Comparison of ENCODE assay signal across 8 cellular contexts in the genomic region with DNA sequence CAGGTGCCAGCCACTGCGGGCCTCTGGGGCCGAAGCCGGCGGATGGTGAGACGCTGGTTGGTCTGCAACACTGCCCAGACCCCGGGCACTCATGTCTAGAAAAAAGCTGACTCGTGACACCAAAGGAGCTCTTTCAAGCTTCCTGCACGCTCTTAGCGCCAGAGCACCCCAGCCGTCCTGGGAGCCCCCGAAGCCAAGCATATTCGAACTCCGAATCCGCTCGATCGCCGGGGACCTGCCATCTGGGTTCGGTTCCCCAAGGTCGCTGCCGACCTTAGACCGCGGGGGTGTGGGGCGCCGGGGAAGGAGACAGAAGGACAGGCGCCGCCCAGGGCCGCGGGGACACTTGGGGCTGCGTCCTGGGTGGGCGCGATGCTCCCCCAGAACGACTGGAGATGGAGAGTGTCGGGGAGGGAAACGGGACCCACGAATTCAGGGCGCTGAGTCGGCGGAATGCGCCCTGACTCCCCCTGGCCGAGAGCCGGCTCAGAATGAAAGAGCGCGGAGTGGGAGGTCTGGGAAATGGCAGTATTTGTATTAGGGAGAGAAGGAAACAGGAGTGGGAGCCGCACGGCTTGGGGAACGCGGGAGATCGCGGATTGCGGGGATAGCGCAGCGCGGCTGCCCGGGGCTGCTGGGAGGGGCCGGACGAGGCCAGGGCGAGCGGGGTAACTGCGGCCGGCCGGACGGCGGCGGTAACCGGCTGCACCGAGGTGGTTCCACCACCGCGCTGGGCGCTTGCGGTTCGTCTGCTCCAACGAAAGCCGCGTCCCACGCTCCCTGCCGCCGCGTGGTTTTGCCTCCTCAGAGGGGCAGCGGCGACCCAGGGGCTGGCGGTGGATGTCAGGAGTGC. TPM values are rescaled to one million over a fixed set of nuclear protein-coding genes. Genes with fewer than 3 reads are reported as not detected.
DNase-seq lines count a peak whose midpoint lies in the region; ATAC-seq and TF ChIP-seq lines count a peak whose summit lies in the region.

No MANE protein-coding gene starts in this region.

- no peaks in the 10 kb centered on the region for H3K36me3 ChIP-seq in HEK293 (ENCODE audit: control insufficient read depth in 2 of 2, insufficient read depth in 1 of 2, low read length in 2 of 2)

- ATAC-seq in activated CD8-positive, alpha-beta T cell treated with anti-CD3 and anti-CD28 coated beads, Interleukin-2, amount 10 ng/mL, durations not matched to agents 7 days and 5 days = peak; percentile 59
- ATAC-seq in natural killer cell treated with Interleukin-12 subunit alpha and Interleukin-12 subunit beta and Interleukin-15 and Interleukin-18, amount 100 ng/mL, for 72 hours = peak; percentile 74 to 78

- H3K4me3 ChIP-seq in GM08714 (ENCODE audit: low read length) (peak overlapping the region; percentile 64; the same call in 1 of the 2 replicates), HEK293 (ENCODE audit: low read depth, low read length) (peak overlapping the region; percentile 22), fibroblast of mammary gland (ENCODE audit: control insufficient read depth, low read depth, low read length) (peak overlapping the region; percentile 50)

- POLR2A ChIA-PET in HEK293 (lab: Yijun Ruan, JAX) (interaction anchor here (1.5 kb wide), 1 partner anchor 20 kb away, joined by 3 read pairs; the partner anchor contains the start of gene MARCHF6), RWPE1 (lab: Yijun Ruan, JAX; ENCODE audit: low non-redundant PET) (no interaction called here)
- POLR2A ChIA-PET in activated CD8-positive, alpha-beta T cell treated with anti-CD3 and anti-CD28 coated beads, Interleukin-2, amount 10 ng/mL, durations not matched to agents 7 days and 5 days (lab: Charles Lee) = interaction anchor here (1.0 kb wide), 1 partner anchor 19 kb away, joined by 4 read pairs; no protein-coding TSS in a partner anchor

- H3K9me3 Mint-ChIP-seq in activated CD8-positive, alpha-beta T cell treated with anti-CD3 and anti-CD28 coated beads, Interleukin-2, amount 10 ng/mL, durations not matched to agents 7 days and 5 days (ENCODE audit: insufficient read depth) = no peaks in the 10 kb centered on the region
- no peaks in the 10 kb centered on the region for H3K9me3 Mint-ChIP-seq in natural killer cell treated with Interleukin-12 subunit alpha and Interleukin-12 subunit beta and Interleukin-15 and Interleukin-18, amount 100 ng/mL, for 72 hours

- peaks cover 12% of the 10 kb centered on the region for H3K4me1 Mint-ChIP-seq in activated CD8-positive, alpha-beta T cell treated with anti-CD3 and anti-CD28 coated beads, Interleukin-2, amount 10 ng/mL, durations not matched to agents 7 days and 5 days (ENCODE audit: low read depth)
- peaks cover 6 to 8% of the 10 kb centered on the region in 2 donors for H3K4me1 Mint-ChIP-seq in natural killer cell treated with Interleukin-12 subunit alpha and Interleukin-12 subunit beta and Interleukin-15 and Interleukin-18, amount 100 ng/mL, for 72 hours (ENCODE audit: low read depth in 2 of 2)

- DNase-seq in activated CD8-positive, alpha-beta T cell treated with anti-CD3 and anti-CD28 coated beads, Interleukin-2, amount 10 ng/mL, durations not matched to agents 7 days and 5 days = no peak
- no peak for DNase-seq in fibroblast of mammary gland (ENCODE audit: low read depth)
- DNase-seq in natural killer cell treated with Interleukin-12 subunit alpha and Interleukin-12 subunit beta and Interleukin-15 and Interleukin-18, amount 100 ng/mL, for 72 hours (ENCODE audit: low spot score) = no peak
- no peak for DNase-seq in NCI-H1436 treated with DMSO at 0.1 percent for 48 hours (lab: John Stamatoyannopoulos, UW)
- no peak for DNase-seq in RWPE1 (ENCODE audit: low spot score)
- no peak for DNase-seq in GOT3 (lab: John Stamatoyannopoulos, UW)

- peak overlapping the region; percentile 75 for H3K4me3 Mint-ChIP-seq in activated CD8-positive, alpha-beta T cell treated with anti-CD3 and anti-CD28 coated beads, Interleukin-2, amount 10 ng/mL, durations not matched to agents 7 days and 5 days
- peak overlapping the region; percentile 91 for H3K4me3 Mint-ChIP-seq in natural killer cell treated with Interleukin-12 subunit alpha and Interleukin-12 subunit beta and Interleukin-15 and Interleukin-18, amount 100 ng/mL, for 72 hours

- H3K9me3 ChIP-seq in HEK293 (ENCODE audit: control insufficient read depth, insufficient read depth, low read depth, low read length) = no peaks in the 10 kb centered on the region

- H3K4me1 ChIP-seq in HEK293 (ENCODE audit: control insufficient read depth, insufficient read depth, low read length) = peaks cover 6% of the 10 kb centered on the region; the same call in 1 of the 2 replicates

- peaks cover 53% of the 10 kb centered on the region for H3K27me3 Mint-ChIP-seq in activated CD8-positive, alpha-beta T cell treated with anti-CD3 and anti-CD28 coated beads, Interleukin-2, amount 10 ng/mL, durations not matched to agents 7 days and 5 days (ENCODE audit: low read depth)
- H3K27me3 Mint-ChIP-seq in natural killer cell treated with Interleukin-12 subunit alpha and Interleukin-12 subunit beta and Interleukin-15 and Interleukin-18, amount 100 ng/mL, for 72 hours = peaks cover 30 to 31% of the 10 kb centered on the region in 2 donors

- CTCF ChIA-PET in HEK293 (lab: Yijun Ruan, JAX) = no interaction called here
- CTCF ChIA-PET in activated CD8-positive, alpha-beta T cell treated with anti-CD3 and anti-CD28 coated beads, Interleukin-2, amount 10 ng/mL, durations not matched to agents 7 days and 5 days (lab: Charles Lee) = interaction anchor here (1.1 kb wide), 1 partner anchor 49 kb away, joined by 4 read pairs; no protein-coding TSS in a partner anchor
- CTCF ChIA-PET in RWPE1 (lab: Yijun Ruan, JAX) = no interaction called here

- no peak for TF ChIP-seq CTCF in HEK293 (tag by site-specific recombination; IDR thresholded peaks at IDR 0.05)
- TF ChIP-seq CTCF in fibroblast of mammary gland (conservative IDR thresholded peaks at IDR 0.05; ENCODE audit: control insufficient read depth, insufficient read depth, low read depth, low read length) = no peak
- TF ChIP-seq CTCF in RWPE1 (conservative IDR thresholded peaks at IDR 0.05; ENCODE audit: low read depth) = no peak

- H3K27ac Mint-ChIP-seq in activated CD8-positive, alpha-beta T cell treated with anti-CD3 and anti-CD28 coated beads, Interleukin-2, amount 10 ng/mL, durations not matched to agents 7 days and 5 days = no peak overlapping the region
- no peak overlapping the region for H3K27ac Mint-ChIP-seq in natural killer cell treated with Interleukin-12 subunit alpha and Interleukin-12 subunit beta and Interleukin-15 and Interleukin-18, amount 100 ng/mL, for 72 hours

- H3K36me3 Mint-ChIP-seq in activated CD8-positive, alpha-beta T cell treated with anti-CD3 and anti-CD28 coated beads, Interleukin-2, amount 10 ng/mL, durations not matched to agents 7 days and 5 days (ENCODE audit: low read depth) = no peaks in the 10 kb centered on the region
- no peaks in the 10 kb centered on the region for H3K36me3 Mint-ChIP-seq in natural killer cell treated with Interleukin-12 subunit alpha and Interleukin-12 subunit beta and Interleukin-15 and Interleukin-18, amount 100 ng/mL, for 72 hours

- H3K27ac ChIP-seq in HEK293 (ENCODE audit: extremely low read depth, low read depth, low read length) = no peak overlapping the region
- H3K27ac ChIP-seq in RWPE1 = no peak overlapping the region

TF ChIP-seq in HEK293, 187 proteins besides CTCF, POLR2A, EP300 and RAD21:
- TF ChIP-seq ZNF354C (tag by site-specific recombination; IDR thresholded peaks at IDR 0.05; ENCODE audit: borderline replicate concordance, low read depth) (no peak), BCL11B (tag by site-specific recombination; IDR thresholded peaks at IDR 0.05; ENCODE audit: low read depth) (no peak)

RNA-seq across cellular contexts. Expression of gene MARCHF6, which starts 20.1 kb away (rescaled TPM):
- 10 to 100 TPM; 72.2 to 80.5 TPM for total RNA-seq in activated CD8-positive, alpha-beta T cell treated with anti-CD3 and anti-CD28 coated beads, Interleukin-2, amount 10 ng/mL, durations not matched to agents 7 days and 5 days
- 100 to 1,000 TPM; 114 to 120 TPM for total RNA-seq in natural killer cell treated with Interleukin-12 subunit alpha and Interleukin-12 subunit beta and Interleukin-15 and Interleukin-18, amount 100 ng/mL, for 72 hours

RNA-seq across cellular contexts. Expression of gene CMBL, which starts 25.7 kb away (rescaled TPM):
- total RNA-seq in activated CD8-positive, alpha-beta T cell treated with anti-CD3 and anti-CD28 coated beads, Interleukin-2, amount 10 ng/mL, durations not matched to agents 7 days and 5 days = 1 to 10 TPM; 1.6 to 1.9 TPM
- total RNA-seq in natural killer cell treated with Interleukin-12 subunit alpha and Interleukin-12 subunit beta and Interleukin-15 and Interleukin-18, amount 100 ng/mL, for 72 hours = under 1 TPM in 1 of 2 donors, not detected in 1; 0.36 TPM
